In genomic region chr1:224113545-224113917, GRCh38 we compare ENCODE assay signal across 8 cellular contexts. TPM values are rescaled to one million over a fixed set of nuclear protein-coding genes. Genes with fewer than 3 reads are reported as not detected.
DNase-seq lines count a peak whose midpoint lies in the region; ATAC-seq and TF ChIP-seq lines count a peak whose summit lies in the region.

No MANE protein-coding gene starts in this region.

- no peaks in the 10 kb centered on the region for H3K9me3 Mint-ChIP-seq in activated CD4-positive, alpha-beta T cell treated with anti-CD3 and anti-CD28 coated beads, Interleukin-2, amount 10 ng/mL, durations not matched to agents 7 days and 5 days
- H3K9me3 Mint-ChIP-seq in glutamatergic neuron (ENCODE audit: unreplicated experiment) = peaks cover 2% of the 10 kb centered on the region

- H3K36me3 Mint-ChIP-seq in activated CD4-positive, alpha-beta T cell treated with anti-CD3 and anti-CD28 coated beads, Interleukin-2, amount 10 ng/mL, durations not matched to agents 7 days and 5 days (ENCODE audit: low read depth) = no peaks in the 10 kb centered on the region
- H3K36me3 Mint-ChIP-seq in glutamatergic neuron (ENCODE audit: unreplicated experiment) = no peaks in the 10 kb centered on the region

- peak overlapping the region; percentile 94 for H3K27ac Mint-ChIP-seq in activated CD4-positive, alpha-beta T cell treated with anti-CD3 and anti-CD28 coated beads, Interleukin-2, amount 10 ng/mL, durations not matched to agents 7 days and 5 days
- peak overlapping the region; percentile 67 for H3K27ac Mint-ChIP-seq in glutamatergic neuron (ENCODE audit: unreplicated experiment)

- H3K27me3 Mint-ChIP-seq in activated CD4-positive, alpha-beta T cell treated with anti-CD3 and anti-CD28 coated beads, Interleukin-2, amount 10 ng/mL, durations not matched to agents 7 days and 5 days = peaks cover 18% of the 10 kb centered on the region
- no peaks in the 10 kb centered on the region for H3K27me3 Mint-ChIP-seq in glutamatergic neuron (ENCODE audit: unreplicated experiment)

- POLR2A ChIA-PET in activated CD4-positive, alpha-beta T cell treated with anti-CD3 and anti-CD28 coated beads, Interleukin-2, amount 10 ng/mL, durations not matched to agents 7 days and 5 days (lab: Charles Lee) = no interaction called here

- intact Hi-C loops in left colon (cut with DNase I, micrococcal nuclease) = no loop called here

- no peak for DNase-seq in activated CD4-positive, alpha-beta T cell treated with anti-CD3 and anti-CD28 coated beads, Interleukin-2, amount 10 ng/mL, durations not matched to agents 7 days and 5 days
- DNase-seq in activated CD4-positive, alpha-beta T cell treated with anti-CD3 and anti-CD28 coated beads, Interleukin-2, amount 50 U/mL, for 48 hours = no peak
- DNase-seq in SJSA1 (ENCODE audit: low read depth in 1 of 2, low spot score in 2 of 2) (no peak), glutamatergic neuron (no peak), substantia nigra (lab: John Stamatoyannopoulos, UW) (no peak), NCI-H345 (lab: John Stamatoyannopoulos, UW) (no peak), left colon (no peak), GM13976 (ENCODE audit: low spot score) (no peak)

- CTCF ChIA-PET in activated CD4-positive, alpha-beta T cell treated with anti-CD3 and anti-CD28 coated beads, Interleukin-2, amount 10 ng/mL, durations not matched to agents 7 days and 5 days (lab: Charles Lee) = no interaction called here

- TF ChIP-seq CTCF in glutamatergic neuron (IDR thresholded peaks at IDR 0.05; ENCODE audit: partially characterized antibody, unreplicated experiment) = no peak
- TF ChIP-seq CTCF in GM13976 (IDR thresholded peaks at IDR 0.05; ENCODE audit: borderline replicate concordance, control extremely low read depth, extremely low read depth, insufficient read depth, missing control alignments) = no peak

- peaks cover 32% of the 10 kb centered on the region for H3K4me1 Mint-ChIP-seq in activated CD4-positive, alpha-beta T cell treated with anti-CD3 and anti-CD28 coated beads, Interleukin-2, amount 10 ng/mL, durations not matched to agents 7 days and 5 days
- H3K4me1 Mint-ChIP-seq in glutamatergic neuron (ENCODE audit: low read depth, unreplicated experiment) = peaks cover 13% of the 10 kb centered on the region

- H3K36me3 ChIP-seq in SJSA1 = peaks cover 7% of the 10 kb centered on the region

- H3K9me3 ChIP-seq in SJSA1 (replicated peaks) = no peaks in the 10 kb centered on the region

- H3K27me3 ChIP-seq in SJSA1 (replicated peaks) = no peaks in the 10 kb centered on the region

- H3K4me3 ChIP-seq in SJSA1 = peak overlapping the region; percentile 93

- in situ Hi-C loops in GM13976 (cut with MboI; ENCODE audit: low sequenced_read_pairs, unreplicated experiment) = no loop called here

- peak overlapping the region; percentile 74; the same call in 1 of the 2 replicates for H3K27ac ChIP-seq in SJSA1
- peak overlapping the region; percentile 94 for H3K27ac ChIP-seq in substantia nigra (ENCODE audit: low read depth, low read length, poor library complexity, severe bottlenecking)

- peak overlapping the region; percentile 87 for H3K4me3 Mint-ChIP-seq in activated CD4-positive, alpha-beta T cell treated with anti-CD3 and anti-CD28 coated beads, Interleukin-2, amount 10 ng/mL, durations not matched to agents 7 days and 5 days
- peak overlapping the region; percentile 91 for H3K4me3 Mint-ChIP-seq in glutamatergic neuron (ENCODE audit: unreplicated experiment)

- H3K4me1 ChIP-seq in SJSA1 (replicated peaks) = peaks cover 8% of the 10 kb centered on the region

- ATAC-seq in left colon = no peak

RNA-seq across cellular contexts. Expression of gene FBXO28, which starts 0.4 kb away (rescaled TPM):
- 10 to 100 TPM; 23.3 to 25.1 TPM for total RNA-seq in activated CD4-positive, alpha-beta T cell treated with anti-CD3 and anti-CD28 coated beads, Interleukin-2, amount 10 ng/mL, durations not matched to agents 7 days and 5 days
- total RNA-seq in SJSA1 (2014; rRNA removed; shearing (Covaris generic)) = 18.5 and 30.2 TPM in 2 replicates
- total RNA-seq in glutamatergic neuron (ENCODE audit: unreplicated experiment) (29.4 TPM), left colon (10 to 100 TPM; 33.2 to 34.0 TPM)
